Comparison of ENCODE assay signal across 27 cellular contexts in the genomic region with DNA sequence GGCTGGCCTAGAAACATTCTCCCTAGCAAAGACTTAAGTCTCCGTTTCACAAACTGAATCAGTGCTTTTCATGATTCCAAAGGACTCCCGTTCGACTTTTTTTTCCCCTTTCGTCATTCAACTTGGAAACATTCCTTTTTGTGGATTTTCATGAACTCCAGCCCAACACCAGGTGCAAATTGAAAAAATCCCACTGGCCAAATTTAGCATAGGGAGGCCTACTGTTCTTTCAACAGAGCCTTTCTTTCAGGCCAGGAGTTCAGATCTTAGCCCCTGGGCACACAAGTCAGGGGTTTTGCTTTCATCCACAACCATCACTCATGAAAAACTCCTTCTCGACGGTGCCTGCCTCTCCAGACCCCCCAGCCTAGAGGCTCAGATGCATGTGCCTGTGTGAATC.
"Had no signal": no experiment of that assay in that cellular context is flagged by ENCODE, and none has a peak within 500 bp of the region (broad histone marks: within the 10 kb centered on the region; RNA-seq: fewer than 3 reads in every experiment).

No MANE protein-coding gene starts in this region.

- H3K4me1 Mint-ChIP-seq: activated B cell treated with CpG ODN at 0.5 μM for 24 hours; activated naive CD4-positive, alpha-beta T cell treated with anti-CD3 and anti-CD28 coated beads, Interleukin-2, amount 50 U/mL, for 24 hours; T-cell had no signal

- H3K4me3 ChIP-seq: ascending aorta, body of pancreas, Peyer's patch, SK-N-MC had no signal

- H3K27ac ChIP-seq: ascending aorta, body of pancreas, Peyer's patch, SK-N-MC had no signal

- H3K4me3 Mint-ChIP-seq: activated B cell treated with CpG ODN at 0.5 μM for 24 hours; activated CD8-positive, alpha-beta T cell treated with anti-CD3 and anti-CD28 coated beads for 36 hours; activated naive CD4-positive, alpha-beta T cell treated with anti-CD3 and anti-CD28 coated beads, Interleukin-2, amount 50 U/mL, for 24 hours; activated T-cell treated with anti-CD3 and anti-CD28 coated beads, Interleukin-2, amount 50 U/mL, for 72 hours; T-cell had no signal

- DNase-seq: activated B cell treated with CpG ODN at 0.5 μM for 24 hours; activated CD8-positive, alpha-beta memory T cell treated with anti-CD3 and anti-CD28 coated beads, Interleukin-2, amount 50 U/mL, for 4 hours; activated CD8-positive, alpha-beta T cell treated with anti-CD3 and anti-CD28 coated beads for 36 hours; activated effector memory CD4-positive, alpha-beta T cell treated with Interleukin-2 at 50 U/mL for 16 hours; activated naive CD4-positive, alpha-beta T cell; activated T-cell treated with anti-CD3 and anti-CD28 coated beads, Interleukin-2, amount 50 U/mL, for 72 hours; amniotic stem cell; body of pancreas; central memory CD4-positive, alpha-beta T cell; Kasumi-1; KBM-7; NCI-H1105 treated with DMSO at 0.1 percent for 48 hours; NCI-H1436 treated with DMSO at 0.1 percent for 48 hours; NCI-H187; NCI-H2081; NCI-H510A treated with DMSO at 0.1 percent for 48 hours; NCI-H69; Peyer's patch; SHP77 treated with DMSO at 0.1 percent for 48 hours; T-cell; T-helper 2 cell; T1000 had no signal

- H3K4me1 ChIP-seq: body of pancreas, Peyer's patch had no signal

- H3K27ac Mint-ChIP-seq: activated B cell treated with CpG ODN at 0.5 μM for 24 hours; activated CD8-positive, alpha-beta T cell treated with anti-CD3 and anti-CD28 coated beads for 36 hours; activated naive CD4-positive, alpha-beta T cell treated with anti-CD3 and anti-CD28 coated beads, Interleukin-2, amount 50 U/mL, for 24 hours; activated T-cell treated with anti-CD3 and anti-CD28 coated beads, Interleukin-2, amount 50 U/mL, for 72 hours; T-cell had no signal

- ATAC-seq: activated CD8-positive, alpha-beta T cell treated with anti-CD3 and anti-CD28 coated beads for 36 hours; activated T-cell treated with anti-CD3 and anti-CD28 coated beads, Interleukin-2, amount 50 U/mL, for 72 hours; body of pancreas; T-cell had no signal

- H3K27me3 Mint-ChIP-seq: activated CD8-positive, alpha-beta T cell treated with anti-CD3 and anti-CD28 coated beads for 36 hours; activated naive CD4-positive, alpha-beta T cell treated with anti-CD3 and anti-CD28 coated beads, Interleukin-2, amount 50 U/mL, for 24 hours had no signal

- H3K36me3 ChIP-seq: ascending aorta, Peyer's patch had no signal

- FAIRE-seq: bronchial epithelial cell, TTC549 had no signal

- H3K27me3 ChIP-seq: ascending aorta, body of pancreas, Peyer's patch had no signal
